In the genomic region with DNA sequence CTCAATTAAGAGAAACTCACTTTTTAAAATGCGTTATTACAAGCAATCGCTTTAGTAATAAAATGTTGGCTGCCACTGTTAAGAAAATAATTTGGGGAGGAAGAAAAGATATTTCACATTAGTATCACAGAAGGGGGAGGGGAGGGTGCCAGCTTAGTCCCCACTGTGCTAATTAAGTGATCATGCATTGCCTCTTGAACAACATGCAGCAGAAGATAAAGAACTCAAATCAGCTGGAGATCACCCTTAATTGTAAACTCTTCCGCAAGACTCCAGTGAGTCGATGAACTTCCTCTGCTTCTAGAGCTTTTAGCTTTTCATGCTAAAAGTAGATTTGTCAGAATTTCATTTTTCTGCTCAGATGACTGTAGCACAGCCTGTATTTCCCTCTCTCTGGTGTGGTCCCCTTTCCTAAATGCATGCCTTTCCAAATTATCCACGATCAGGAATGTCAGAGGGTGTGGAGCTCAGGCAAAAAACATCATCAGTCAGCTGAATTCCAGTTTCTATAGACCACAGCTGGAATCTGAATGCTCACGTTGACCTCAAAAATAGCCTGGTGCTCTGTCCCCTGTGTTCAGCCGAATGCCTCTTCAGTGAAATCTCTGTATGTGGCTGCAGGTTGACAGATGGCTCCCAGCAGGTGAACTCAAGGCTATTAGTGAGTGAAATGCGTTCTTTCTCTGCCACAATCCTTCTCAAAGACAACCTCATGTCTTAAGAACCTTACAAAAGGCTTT, we compare ENCODE assay signal across 1 cellular context.
TF ChIP-seq lines count a peak whose summit lies in the region.

No MANE protein-coding gene starts in this region.

TF ChIP-seq in H1, 55 proteins besides CTCF, POLR2A, EP300 and RAD21 (continued from another document):
- TF ChIP-seq, protein P1, sequence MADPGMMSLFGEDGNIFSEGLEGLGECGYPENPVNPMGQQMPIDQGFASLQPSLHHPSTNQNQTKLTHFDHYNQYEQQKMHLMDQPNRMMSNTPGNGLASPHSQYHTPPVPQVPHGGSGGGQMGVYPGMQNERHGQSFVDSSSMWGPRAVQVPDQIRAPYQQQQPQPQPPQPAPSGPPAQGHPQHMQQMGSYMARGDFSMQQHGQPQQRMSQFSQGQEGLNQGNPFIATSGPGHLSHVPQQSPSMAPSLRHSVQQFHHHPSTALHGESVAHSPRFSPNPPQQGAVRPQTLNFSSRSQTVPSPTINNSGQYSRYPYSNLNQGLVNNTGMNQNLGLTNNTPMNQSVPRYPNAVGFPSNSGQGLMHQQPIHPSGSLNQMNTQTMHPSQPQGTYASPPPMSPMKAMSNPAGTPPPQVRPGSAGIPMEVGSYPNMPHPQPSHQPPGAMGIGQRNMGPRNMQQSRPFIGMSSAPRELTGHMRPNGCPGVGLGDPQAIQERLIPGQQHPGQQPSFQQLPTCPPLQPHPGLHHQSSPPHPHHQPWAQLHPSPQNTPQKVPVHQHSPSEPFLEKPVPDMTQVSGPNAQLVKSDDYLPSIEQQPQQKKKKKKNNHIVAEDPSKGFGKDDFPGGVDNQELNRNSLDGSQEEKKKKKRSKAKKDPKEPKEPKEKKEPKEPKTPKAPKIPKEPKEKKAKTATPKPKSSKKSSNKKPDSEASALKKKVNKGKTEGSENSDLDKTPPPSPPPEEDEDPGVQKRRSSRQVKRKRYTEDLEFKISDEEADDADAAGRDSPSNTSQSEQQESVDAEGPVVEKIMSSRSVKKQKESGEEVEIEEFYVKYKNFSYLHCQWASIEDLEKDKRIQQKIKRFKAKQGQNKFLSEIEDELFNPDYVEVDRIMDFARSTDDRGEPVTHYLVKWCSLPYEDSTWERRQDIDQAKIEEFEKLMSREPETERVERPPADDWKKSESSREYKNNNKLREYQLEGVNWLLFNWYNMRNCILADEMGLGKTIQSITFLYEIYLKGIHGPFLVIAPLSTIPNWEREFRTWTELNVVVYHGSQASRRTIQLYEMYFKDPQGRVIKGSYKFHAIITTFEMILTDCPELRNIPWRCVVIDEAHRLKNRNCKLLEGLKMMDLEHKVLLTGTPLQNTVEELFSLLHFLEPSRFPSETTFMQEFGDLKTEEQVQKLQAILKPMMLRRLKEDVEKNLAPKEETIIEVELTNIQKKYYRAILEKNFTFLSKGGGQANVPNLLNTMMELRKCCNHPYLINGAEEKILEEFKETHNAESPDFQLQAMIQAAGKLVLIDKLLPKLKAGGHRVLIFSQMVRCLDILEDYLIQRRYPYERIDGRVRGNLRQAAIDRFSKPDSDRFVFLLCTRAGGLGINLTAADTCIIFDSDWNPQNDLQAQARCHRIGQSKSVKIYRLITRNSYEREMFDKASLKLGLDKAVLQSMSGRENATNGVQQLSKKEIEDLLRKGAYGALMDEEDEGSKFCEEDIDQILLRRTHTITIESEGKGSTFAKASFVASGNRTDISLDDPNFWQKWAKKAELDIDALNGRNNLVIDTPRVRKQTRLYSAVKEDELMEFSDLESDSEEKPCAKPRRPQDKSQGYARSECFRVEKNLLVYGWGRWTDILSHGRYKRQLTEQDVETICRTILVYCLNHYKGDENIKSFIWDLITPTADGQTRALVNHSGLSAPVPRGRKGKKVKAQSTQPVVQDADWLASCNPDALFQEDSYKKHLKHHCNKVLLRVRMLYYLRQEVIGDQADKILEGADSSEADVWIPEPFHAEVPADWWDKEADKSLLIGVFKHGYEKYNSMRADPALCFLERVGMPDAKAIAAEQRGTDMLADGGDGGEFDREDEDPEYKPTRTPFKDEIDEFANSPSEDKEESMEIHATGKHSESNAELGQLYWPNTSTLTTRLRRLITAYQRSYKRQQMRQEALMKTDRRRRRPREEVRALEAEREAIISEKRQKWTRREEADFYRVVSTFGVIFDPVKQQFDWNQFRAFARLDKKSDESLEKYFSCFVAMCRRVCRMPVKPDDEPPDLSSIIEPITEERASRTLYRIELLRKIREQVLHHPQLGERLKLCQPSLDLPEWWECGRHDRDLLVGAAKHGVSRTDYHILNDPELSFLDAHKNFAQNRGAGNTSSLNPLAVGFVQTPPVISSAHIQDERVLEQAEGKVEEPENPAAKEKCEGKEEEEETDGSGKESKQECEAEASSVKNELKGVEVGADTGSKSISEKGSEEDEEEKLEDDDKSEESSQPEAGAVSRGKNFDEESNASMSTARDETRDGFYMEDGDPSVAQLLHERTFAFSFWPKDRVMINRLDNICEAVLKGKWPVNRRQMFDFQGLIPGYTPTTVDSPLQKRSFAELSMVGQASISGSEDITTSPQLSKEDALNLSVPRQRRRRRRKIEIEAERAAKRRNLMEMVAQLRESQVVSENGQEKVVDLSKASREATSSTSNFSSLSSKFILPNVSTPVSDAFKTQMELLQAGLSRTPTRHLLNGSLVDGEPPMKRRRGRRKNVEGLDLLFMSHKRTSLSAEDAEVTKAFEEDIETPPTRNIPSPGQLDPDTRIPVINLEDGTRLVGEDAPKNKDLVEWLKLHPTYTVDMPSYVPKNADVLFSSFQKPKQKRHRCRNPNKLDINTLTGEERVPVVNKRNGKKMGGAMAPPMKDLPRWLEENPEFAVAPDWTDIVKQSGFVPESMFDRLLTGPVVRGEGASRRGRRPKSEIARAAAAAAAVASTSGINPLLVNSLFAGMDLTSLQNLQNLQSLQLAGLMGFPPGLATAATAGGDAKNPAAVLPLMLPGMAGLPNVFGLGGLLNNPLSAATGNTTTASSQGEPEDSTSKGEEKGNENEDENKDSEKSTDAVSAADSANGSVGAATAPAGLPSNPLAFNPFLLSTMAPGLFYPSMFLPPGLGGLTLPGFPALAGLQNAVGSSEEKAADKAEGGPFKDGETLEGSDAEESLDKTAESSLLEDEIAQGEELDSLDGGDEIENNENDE (IDR thresholded peaks at IDR 0.05; ENCODE audit: insufficient replicate concordance, low read length): peak; percentile 68
- no peak for TF ChIP-seq EGR1 (IDR thresholded peaks at IDR 0.05; ENCODE audit: borderline replicate concordance, low read depth, low read length)
- TF ChIP-seq GTF2F1 (IDR thresholded peaks at IDR 0.05; ENCODE audit: borderline replicate concordance, low read depth, low read length): no peak
- TF ChIP-seq TCF12 (IDR thresholded peaks at IDR 0.05; ENCODE audit: low read depth, low read length): peak; percentile 95
- no peak for TF ChIP-seq SIX5 (IDR thresholded peaks at IDR 0.05; ENCODE audit: low read depth, low read length)
- no peak for TF ChIP-seq SIRT6 (IDR thresholded peaks at IDR 0.05; ENCODE audit: low read length)
- no peak for TF ChIP-seq NRF1 (IDR thresholded peaks at IDR 0.05; ENCODE audit: low read depth, low read length)
- TF ChIP-seq SP1 (IDR thresholded peaks at IDR 0.05; ENCODE audit: low read depth, low read length): peak; percentile 32; the same call in 1 of the 2 replicates
- no peak for TF ChIP-seq RXRA (IDR thresholded peaks at IDR 0.05; ENCODE audit: insufficient read depth, low read depth, low read length)
- TF ChIP-seq SP4 (IDR thresholded peaks at IDR 0.05; ENCODE audit: low read length): no peak; the same call in 1 of the 2 replicates
- peak; percentile 97 for TF ChIP-seq NANOG (IDR thresholded peaks at IDR 0.05; ENCODE audit: insufficient read depth, low read depth, low read length, poor library complexity, severe bottlenecking)
- no peak for TF ChIP-seq BRCA1 (IDR thresholded peaks at IDR 0.05; ENCODE audit: low read depth, low read length)
- TF ChIP-seq BACH1 (IDR thresholded peaks at IDR 0.05; ENCODE audit: low read length): no peak
- TF ChIP-seq MAFK (IDR thresholded peaks at IDR 0.05; ENCODE audit: low read depth, low read length): peak; percentile 6; the same call in 1 of the 2 replicates
- TF ChIP-seq TAF1 (IDR thresholded peaks at IDR 0.05; ENCODE audit: low read depth, low read length): no peak
- no peak for TF ChIP-seq SP2 (IDR thresholded peaks at IDR 0.05; ENCODE audit: low read length)
- peak; percentile 1; the same call in 1 of the 2 replicates for TF ChIP-seq CEBPB (IDR thresholded peaks at IDR 0.05; ENCODE audit: low read depth, low read length)
- TF ChIP-seq ASH2L (IDR thresholded peaks at IDR 0.05; ENCODE audit: low read length): peak; percentile 66
- TF ChIP-seq ATF3 (IDR thresholded peaks at IDR 0.05; ENCODE audit: insufficient read depth, low read depth, low read length): no peak
- TF ChIP-seq SIN3A (conservative IDR thresholded peaks at IDR 0.05 in 1 of 2, IDR thresholded peaks at IDR 0.05 in 1 of 2; ENCODE audit: low read depth in 1 of 2, low read length in 2 of 2): peak; percentile 54 to 73; a peak in 2 of 4 replicates
- no peak for TF ChIP-seq SUZ12 (IDR thresholded peaks at IDR 0.05; ENCODE audit: low read length)
- TF ChIP-seq POLR2AphosphoS5 (IDR thresholded peaks at IDR 0.05; ENCODE audit: low read depth, low read length): no peak
- no peak; the same call in 1 of the 2 replicates for TF ChIP-seq CHD2 (IDR thresholded peaks at IDR 0.05; ENCODE audit: low read length)
- TF ChIP-seq HDAC6 (IDR thresholded peaks at IDR 0.05; ENCODE audit: low read depth, low read length): no peak
- TF ChIP-seq, protein P2, sequence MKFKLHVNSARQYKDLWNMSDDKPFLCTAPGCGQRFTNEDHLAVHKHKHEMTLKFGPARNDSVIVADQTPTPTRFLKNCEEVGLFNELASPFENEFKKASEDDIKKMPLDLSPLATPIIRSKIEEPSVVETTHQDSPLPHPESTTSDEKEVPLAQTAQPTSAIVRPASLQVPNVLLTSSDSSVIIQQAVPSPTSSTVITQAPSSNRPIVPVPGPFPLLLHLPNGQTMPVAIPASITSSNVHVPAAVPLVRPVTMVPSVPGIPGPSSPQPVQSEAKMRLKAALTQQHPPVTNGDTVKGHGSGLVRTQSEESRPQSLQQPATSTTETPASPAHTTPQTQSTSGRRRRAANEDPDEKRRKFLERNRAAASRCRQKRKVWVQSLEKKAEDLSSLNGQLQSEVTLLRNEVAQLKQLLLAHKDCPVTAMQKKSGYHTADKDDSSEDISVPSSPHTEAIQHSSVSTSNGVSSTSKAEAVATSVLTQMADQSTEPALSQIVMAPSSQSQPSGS (IDR thresholded peaks at IDR 0.05; ENCODE audit: low read length): peak; percentile 67
- TF ChIP-seq JUN (IDR thresholded peaks at IDR 0.05; ENCODE audit: low read depth, low read length): no peak
- TF ChIP-seq BCL11A (IDR thresholded peaks at IDR 0.05; ENCODE audit: low read depth in 2 of 2, low read length in 2 of 2): peak in 1 of 2 experiments; percentile 65
- TF ChIP-seq RFX5 (IDR thresholded peaks at IDR 0.05; ENCODE audit: borderline replicate concordance, low read depth, low read length): no peak
- peak; percentile 91 for TF ChIP-seq CTBP2 (IDR thresholded peaks at IDR 0.05; ENCODE audit: borderline replicate concordance, insufficient read depth, insufficient read length, low read length)
- no peak for TF ChIP-seq KDM5A (IDR thresholded peaks at IDR 0.05; ENCODE audit: low read length)
- TF ChIP-seq CREB1 (IDR thresholded peaks at IDR 0.05): no peak
- no peak for TF ChIP-seq RNF2 (IDR thresholded peaks at IDR 0.05; ENCODE audit: borderline replicate concordance, low read depth, low read length, missing control alignments, poor library complexity, severe bottlenecking)
- peak; percentile 85 for TF ChIP-seq TEAD4 (IDR thresholded peaks at IDR 0.05; ENCODE audit: low read depth, low read length)
- no peak for TF ChIP-seq SAP30 (IDR thresholded peaks at IDR 0.05; ENCODE audit: insufficient read depth, insufficient replicate concordance, low read length)
- no peak for TF ChIP-seq TBP (IDR thresholded peaks at IDR 0.05; ENCODE audit: low read depth, low read length)
- TF ChIP-seq HDAC2 (IDR thresholded peaks at IDR 0.05; ENCODE audit: borderline replicate concordance in 1 of 2, low read depth in 2 of 2, low read length in 2 of 2): peak; percentile 75 to 97; a peak in 2 of 4 replicates
- no peak for TF ChIP-seq FOSL1 (IDR thresholded peaks at IDR 0.05; ENCODE audit: insufficient read depth, low read depth, low read length)
- no peak for TF ChIP-seq SRF (IDR thresholded peaks at IDR 0.05; ENCODE audit: low read depth, low read length)
- no peak for TF ChIP-seq CBX5 (IDR thresholded peaks at IDR 0.05; ENCODE audit: low read depth, low read length)
